ENCODE assay signal across 8 cellular contexts in genomic region chr10:15096661-15097010, GRCh38. TPM values are rescaled to one million over a fixed set of nuclear protein-coding genes. Genes with fewer than 3 reads are reported as not detected.
DNase-seq lines count a peak whose midpoint lies in the region; ATAC-seq and TF ChIP-seq lines count a peak whose summit lies in the region.

No MANE protein-coding gene starts in this region.

- H3K27me3 Mint-ChIP-seq in activated naive CD4-positive, alpha-beta T cell treated with anti-CD3 and anti-CD28 coated beads, Interleukin-2, amount 50 U/mL, for 24 hours: no peaks in the 10 kb centered on the region
- peaks cover 0 to 6% (median 0%) of the 10 kb centered on the region in 5 donors for H3K27me3 Mint-ChIP-seq in naive thymus-derived CD4-positive, alpha-beta T cell

- TF ChIP-seq POLR2A in erythroblast (IDR thresholded peaks at IDR 0.05; ENCODE audit: low read length): no peak

- CTCF ChIA-PET in naive thymus-derived CD4-positive, alpha-beta T cell (lab: Charles Lee): no interaction called here

- intact Hi-C loops in naive thymus-derived CD4-positive, alpha-beta T cell (cut with micrococcal nuclease): loop anchor here (1.0 to 5.0 kb wide), 12 partner anchors 8 to 1309 kb away; partner anchors contain the start of genes ACBD7 (in 2 of the 2), CDNF (in 2 of the 2), DCLRE1C (in 2 of the 2) and HSPA14 (in 2 of the 2)

- ATAC-seq in naive thymus-derived CD4-positive, alpha-beta T cell: peak; percentile 16

- peak overlapping the region; percentile 96 for H3K4me3 ChIP-seq in HUES48 (ENCODE audit: low read depth, low read length)
- H3K4me3 ChIP-seq in naive thymus-derived CD4-positive, alpha-beta T cell (ENCODE audit: low read length): peak overlapping the region; percentile 80

- H3K4me1 Mint-ChIP-seq in activated naive CD4-positive, alpha-beta T cell treated with anti-CD3 and anti-CD28 coated beads, Interleukin-2, amount 50 U/mL, for 24 hours: peaks cover 35% of the 10 kb centered on the region
- peaks cover 21 to 47% (median 37%) of the 10 kb centered on the region in 7 donors for H3K4me1 Mint-ChIP-seq in naive thymus-derived CD4-positive, alpha-beta T cell

- H3K4me3 Mint-ChIP-seq in activated naive CD4-positive, alpha-beta T cell treated with anti-CD3 and anti-CD28 coated beads, Interleukin-2, amount 50 U/mL, for 24 hours: peak overlapping the region; percentile 98
- H3K4me3 Mint-ChIP-seq in naive thymus-derived CD4-positive, alpha-beta T cell: peak overlapping the region; percentile 91 to 100 (median 98)

- no peak overlapping the region for H3K9ac ChIP-seq in HUES48 (ENCODE audit: low read depth, low read length)

- POLR2A ChIA-PET in naive thymus-derived CD4-positive, alpha-beta T cell (lab: Charles Lee): interaction anchor here (0.6 to 1.8 kb wide), 3 partner anchors 27 to 1295 kb away, joined by 3 to 5 read pairs (median 3); partner anchors contain the start of gene NMT2

- no peaks in the 10 kb centered on the region for H3K9me3 ChIP-seq in HUES48 (ENCODE audit: control insufficient read depth, insufficient read depth, low read length)
- H3K9me3 ChIP-seq in naive thymus-derived CD4-positive, alpha-beta T cell (ENCODE audit: control insufficient read depth in 2 of 3, low read length in 3 of 3): no peaks in the 10 kb centered on the region

- H3K36me3 ChIP-seq in HUES48 (ENCODE audit: control insufficient read depth, insufficient read depth, low read length): peaks cover 13% of the 10 kb centered on the region; the same call in 1 of the 2 replicates
- H3K36me3 ChIP-seq in naive thymus-derived CD4-positive, alpha-beta T cell (ENCODE audit: control insufficient read depth in 2 of 3, insufficient read depth in 3 of 3, low read length in 3 of 3): peaks cover 0 to 14% (median 0%) of the 10 kb centered on the region in 3 experiments

- H3K27me3 ChIP-seq in HUES48 (ENCODE audit: control insufficient read depth, insufficient read depth, low read length): no peaks in the 10 kb centered on the region
- H3K27me3 ChIP-seq in naive thymus-derived CD4-positive, alpha-beta T cell (ENCODE audit: control insufficient read depth in 2 of 2, insufficient read depth in 2 of 2, low read length in 2 of 2): no peaks in the 10 kb centered on the region

- H3K27ac Mint-ChIP-seq in activated naive CD4-positive, alpha-beta T cell treated with anti-CD3 and anti-CD28 coated beads, Interleukin-2, amount 50 U/mL, for 24 hours: peak overlapping the region; percentile 80
- H3K27ac Mint-ChIP-seq in naive thymus-derived CD4-positive, alpha-beta T cell: peak overlapping the region; percentile 85 to 100 (median 98)

- no peak for DNase-seq in activated naive CD4-positive, alpha-beta T cell treated with anti-CD3 and anti-CD28 coated beads, Interleukin-2, amount 50 U/mL, for 16 hours
- peak in 1 of 9 donors; percentile 17 for DNase-seq in naive thymus-derived CD4-positive, alpha-beta T cell
- DNase-seq in hippocampal formation (lab: John Stamatoyannopoulos, UW) (no peak), DMS79 treated with DMSO at 0.1 percent for 48 hours (lab: John Stamatoyannopoulos, UW) (no peak), erythroblast (lab: John Stamatoyannopoulos, UW) (no peak)

- H3K4me1 ChIP-seq in HUES48 (ENCODE audit: control insufficient read depth, insufficient read depth, low read length): no peaks in the 10 kb centered on the region
- peaks cover 16 to 22% of the 10 kb centered on the region in 2 donors for H3K4me1 ChIP-seq in naive thymus-derived CD4-positive, alpha-beta T cell (ENCODE audit: control insufficient read depth in 2 of 2, insufficient read depth in 2 of 2, low read length in 2 of 2)

- peaks cover 9% of the 10 kb centered on the region for H3K36me3 Mint-ChIP-seq in activated naive CD4-positive, alpha-beta T cell treated with anti-CD3 and anti-CD28 coated beads, Interleukin-2, amount 50 U/mL, for 24 hours
- H3K36me3 Mint-ChIP-seq in naive thymus-derived CD4-positive, alpha-beta T cell: peaks cover 0 to 6% (median 5%) of the 10 kb centered on the region in 5 donors

- H3K9me3 Mint-ChIP-seq in activated naive CD4-positive, alpha-beta T cell treated with anti-CD3 and anti-CD28 coated beads, Interleukin-2, amount 50 U/mL, for 24 hours: no peaks in the 10 kb centered on the region
- H3K9me3 Mint-ChIP-seq in naive thymus-derived CD4-positive, alpha-beta T cell: peaks cover 0 to 8% (median 0%) of the 10 kb centered on the region in 11 donors

- H3K27ac ChIP-seq in HUES48 (ENCODE audit: low read depth, low read length) (peak overlapping the region; percentile 100), cingulate gyrus (ENCODE audit: low read depth, low read length) (peak overlapping the region; percentile 54)
- H3K27ac ChIP-seq in naive thymus-derived CD4-positive, alpha-beta T cell (ENCODE audit: low read depth, low read length): peak overlapping the region; percentile 94

RNA-seq across cellular contexts. Expression of gene RPP38, which starts 0.5 kb away (rescaled TPM):
- total RNA-seq in naive thymus-derived CD4-positive, alpha-beta T cell: 10 to 100 TPM in 4 of 5 experiments, 1 to 10 TPM in 1; 7.6 to 22.4 (median 16.0) TPM
- 10 to 100 TPM; 16.6 to 36.3 TPM for polyA plus RNA-seq in naive thymus-derived CD4-positive, alpha-beta T cell

RNA-seq across cellular contexts. Expression of gene ACBD7, which starts 8.1 kb away (rescaled TPM):
- 1 to 10 TPM in 1 of 5 experiments, under 1 TPM in 3, not detected in 1; 0.27 to 1.5 (median 0.60) TPM for total RNA-seq in naive thymus-derived CD4-positive, alpha-beta T cell
- polyA plus RNA-seq in naive thymus-derived CD4-positive, alpha-beta T cell: under 1 TPM in 1 of 2 donors, not detected in 1; 0.43 TPM

RNA-seq across cellular contexts. Expression of gene OLAH, which starts 52.9 kb away (rescaled TPM):
- total RNA-seq in naive thymus-derived CD4-positive, alpha-beta T cell: 1 to 10 TPM in 1 of 5 experiments, not detected in 4; 3.0 TPM
- polyA plus RNA-seq in naive thymus-derived CD4-positive, alpha-beta T cell: not detected
